ENCODE assay signal across 3 cellular contexts in genomic region chrX:152461471-152461870, GRCh38. TPM values are rescaled to one million over a fixed set of nuclear protein-coding genes. Genes with fewer than 3 reads are reported as not detected.
"Had no signal": no experiment of that assay in that cellular context is flagged by ENCODE, and none has a peak within 500 bp of the region (broad histone marks: within the 10 kb centered on the region; RNA-seq: fewer than 3 reads in every experiment).

No MANE protein-coding gene starts in this region.

RNA-seq across cellular contexts. Expression of gene GABRA3, which starts 10.4 kb away (rescaled TPM):
- total RNA-seq: LHCN-M2, MCF 10A, NCI-H460 had no signal
